ENCODE assay signal across 8 cellular contexts in the genomic region with DNA sequence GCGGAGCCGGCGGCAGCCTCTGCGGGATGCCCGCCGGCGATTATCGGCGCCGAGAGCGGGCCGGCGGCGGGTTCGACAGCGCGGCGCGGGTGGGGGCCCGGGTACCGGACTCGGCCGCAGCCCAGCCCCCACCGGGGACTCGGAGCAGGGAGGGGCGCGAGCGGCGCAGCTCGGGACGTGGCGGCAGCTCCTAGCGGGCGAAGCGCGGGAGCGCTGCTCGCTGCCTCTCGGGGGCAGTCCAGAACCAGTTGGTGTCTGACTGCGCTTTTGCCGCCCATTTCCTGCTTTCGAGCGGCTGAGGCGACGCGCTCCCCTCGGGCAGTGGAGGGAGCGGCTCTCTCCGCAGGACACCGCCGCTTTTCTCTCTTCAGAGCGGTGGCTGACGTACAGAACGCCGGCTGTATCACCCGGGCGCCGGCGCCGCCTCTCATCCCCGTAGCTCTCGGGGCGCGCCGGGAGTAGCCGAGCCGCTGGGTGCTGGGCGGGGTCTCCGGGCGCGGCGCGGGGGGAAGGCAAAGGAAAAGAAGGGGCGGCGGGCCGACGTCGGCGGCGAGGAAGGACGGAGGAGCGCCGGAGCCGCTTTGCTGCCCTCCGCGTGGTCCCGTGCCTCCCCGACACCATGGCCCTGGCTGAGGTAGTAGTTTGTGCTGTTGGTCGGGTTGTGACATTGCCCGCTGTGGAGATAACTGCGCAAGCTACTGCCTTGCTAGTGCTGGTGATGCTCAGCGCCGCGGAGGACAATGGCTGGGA.
DNase-seq lines count a peak whose midpoint lies in the region; ATAC-seq and TF ChIP-seq lines count a peak whose summit lies in the region.

No MANE protein-coding gene starts in this region.

- H3K4me1 Mint-ChIP-seq in activated CD4-positive, alpha-beta T cell treated with anti-CD3 and anti-CD28 coated beads for 36 hours, result peaks cover 35% of the 10 kb centered on the region

- TF ChIP-seq CTCF in AG10803 (conservative IDR thresholded peaks at IDR 0.05; ENCODE audit: low read length), result peak; percentile 45

- H3K27me3 Mint-ChIP-seq in activated CD4-positive, alpha-beta T cell treated with anti-CD3 and anti-CD28 coated beads for 36 hours, result no peaks in the 10 kb centered on the region

- POLR2A ChIA-PET in activated CD4-positive, alpha-beta T cell treated with anti-CD3 and anti-CD28 coated beads for 36 hours (lab: Charles Lee), result interaction anchor here (0.6 to 1.8 kb wide), 6 partner anchors 9 to 343 kb away, joined by 3 to 10 read pairs (median 4); partner anchors contain the start of gene USP15

- H3K4me3 ChIP-seq in AG10803 (ENCODE audit: low read length), result peak overlapping the region; percentile 84

- H3K9me3 Mint-ChIP-seq in activated CD4-positive, alpha-beta T cell treated with anti-CD3 and anti-CD28 coated beads for 36 hours (ENCODE audit: low read depth), result no peaks in the 10 kb centered on the region

- peak overlapping the region; percentile 77 for H3K4me3 Mint-ChIP-seq in activated CD4-positive, alpha-beta T cell treated with anti-CD3 and anti-CD28 coated beads for 36 hours

- ATAC-seq in GM18873 (IDR thresholded peaks at IDR 0.05; ENCODE audit: low FRiP score, unreplicated experiment) (peak; percentile 69), HG03135 (IDR thresholded peaks at IDR 0.05; ENCODE audit: unreplicated experiment) (peak; percentile 72)
- peak; percentile 78 for ATAC-seq in activated CD4-positive, alpha-beta T cell treated with anti-CD3 and anti-CD28 coated beads for 36 hours

- intact Hi-C loops in activated CD4-positive, alpha-beta T cell treated with anti-CD3 and anti-CD28 coated beads for 36 hours (cut with DNase I, micrococcal nuclease), result loop anchor here (1.0 to 5.0 kb wide), 6 partner anchors 136 to 1176 kb away; partner anchors contain the start of genes MON2 (in 2 of the 2), USP15 (in 2 of the 2) and RXYLT1 (in 1 of the 2)

- CTCF ChIA-PET in activated CD4-positive, alpha-beta T cell treated with anti-CD3 and anti-CD28 coated beads for 36 hours (lab: Charles Lee), result interaction anchor here (0.8 to 1.8 kb wide), 11 partner anchors 10 to 210 kb away, joined by 3 to 9 read pairs (median 4); partner anchors contain the start of gene MON2

- H3K36me3 Mint-ChIP-seq in activated CD4-positive, alpha-beta T cell treated with anti-CD3 and anti-CD28 coated beads for 36 hours (ENCODE audit: low read depth), result peaks cover 8% of the 10 kb centered on the region

- H3K27ac Mint-ChIP-seq in activated CD4-positive, alpha-beta T cell treated with anti-CD3 and anti-CD28 coated beads for 36 hours, result peak overlapping the region; percentile 97

- H3K27ac ChIP-seq in cingulate gyrus (ENCODE audit: low read depth, low read length), result peak overlapping the region; percentile 96

- peak; percentile 89 for DNase-seq in AG10803 (ENCODE audit: low read depth)
- DNase-seq in NCI-H2227 treated with DMSO at 0.1 percent for 48 hours (lab: John Stamatoyannopoulos, UW), result peak; percentile 67
- DNase-seq in activated CD4-positive, alpha-beta T cell treated with anti-CD3 and anti-CD28 coated beads for 36 hours, result peak; percentile 87
- peak; percentile 96 for DNase-seq in left kidney (ENCODE audit: low read depth, low spot score)
- peak; percentile 80 for DNase-seq in stimulated activated CD4-positive, alpha-beta T cell treated with anti-CD3 and anti-CD28 coated beads, Interleukin-1b, Interleukin-23, amount 100 ng/mL, for 48 hours

Comparison
In these comparisons a context has a peak if more than half of its experiments do, and no peak if none do; other contexts are left out.
1. Peak in every context shown above with its lines: DNase-seq, ATAC-seq, H3K4me3 ChIP-seq and H3K27ac ChIP-seq.